ENCODE assay signal across 23 cellular contexts in genomic region chr6:166355552-166355951, GRCh38. TPM values are rescaled to one million over a fixed set of nuclear protein-coding genes. Genes with fewer than 3 reads are reported as not detected.
"Had no signal": no experiment of that assay in that cellular context is flagged by ENCODE, and none has a peak within 500 bp of the region (broad histone marks: within the 10 kb centered on the region; RNA-seq: fewer than 3 reads in every experiment).

No MANE protein-coding gene starts in this region.

- H3K4me3 ChIP-seq: esophagus muscularis mucosa, gastroesophageal sphincter, left ventricle myocardium inferior, lower lobe of right lung, psoas muscle, spleen, testis, tibial nerve had no signal

- H3K27me3 ChIP-seq: spleen, testis, tibial nerve had no signal

- DNase-seq: effector memory CD8-positive, alpha-beta T cell; kidney; left cardiac atrium; left ventricle myocardium inferior; lower lobe of right lung; psoas muscle; retina; spleen; stimulated activated CD4-positive, alpha-beta T cell treated with anti-CD3 and anti-CD28 coated beads, Interleukin-2, amount 100 ng/mL, for 24 hours; stimulated activated CD4-positive, alpha-beta T cell treated with anti-CD3 and anti-CD28 coated beads, Interleukin-4, amount 100 ng/mL, for 4 hours; stimulated activated naive B cell treated with anti-CD40 and anti-IgM and Interleukin-4, amounts not matched to agents 10 μg/mL and 1 μg/mL and 100 μg/mL, for 72 hours; stimulated activated naive CD8-positive, alpha-beta T cell treated with anti-CD3 and anti-CD28 coated beads, Interleukin-15, amount 100 ng/mL, for 72 hours; testis had no signal

- H3K9me3 Mint-ChIP-seq: dendritic cell treated with granulocyte-macrophage colony-stimulating factor and Interleukin-4, amounts not matched to agents 40 ng/mL and 50 ng/mL, for 4 days; effector memory CD8-positive, alpha-beta T cell; natural killer cell treated with Interleukin-12 subunit alpha and Interleukin-12 subunit beta and Interleukin-15 and Interleukin-18, amount 100 ng/mL, for 72 hours had no signal

- ATAC-seq: effector memory CD8-positive, alpha-beta T cell; gastroesophageal sphincter; left cardiac atrium; lower lobe of right lung; natural killer cell treated with Interleukin-12 subunit alpha and Interleukin-12 subunit beta and Interleukin-15 and Interleukin-18, amount 100 ng/mL, for 72 hours; psoas muscle; sciatic nerve; stimulated activated naive B cell treated with anti-CD40 and anti-IgM and Interleukin-4, amounts not matched to agents 10 μg/mL and 1 μg/mL and 100 μg/mL, for 72 hours; stimulated activated naive CD8-positive, alpha-beta T cell treated with anti-CD3 and anti-CD28 coated beads, Interleukin-15, amount 100 ng/mL, for 72 hours had no signal

- H3K27ac Mint-ChIP-seq: dendritic cell treated with granulocyte-macrophage colony-stimulating factor and Interleukin-4, amounts not matched to agents 40 ng/mL and 50 ng/mL, for 4 days; effector memory CD8-positive, alpha-beta T cell; memory B cell; mesothelial cell of epicardium; natural killer cell treated with Interleukin-12 subunit alpha and Interleukin-12 subunit beta and Interleukin-15 and Interleukin-18, amount 100 ng/mL, for 72 hours; stimulated activated naive B cell treated with anti-CD40 and anti-IgM and Interleukin-4, amounts not matched to agents 10 μg/mL and 1 μg/mL and 100 μg/mL, for 72 hours; stimulated activated naive CD8-positive, alpha-beta T cell treated with anti-CD3 and anti-CD28 coated beads, Interleukin-15, amount 100 ng/mL, for 72 hours had no signal

- H3K36me3 ChIP-seq: esophagus muscularis mucosa, gastroesophageal sphincter, left ventricle myocardium inferior, lower lobe of right lung, spleen, tibial nerve had no signal

- H3K27me3 Mint-ChIP-seq: dendritic cell treated with granulocyte-macrophage colony-stimulating factor and Interleukin-4, amounts not matched to agents 40 ng/mL and 50 ng/mL, for 4 days had no signal

- H3K27ac ChIP-seq: epithelial cell of prostate, esophagus muscularis mucosa, gastroesophageal sphincter, left ventricle myocardium inferior, lower lobe of right lung, psoas muscle, spleen, testis, tibial nerve had no signal

- H3K4me1 ChIP-seq: lower lobe of right lung, testis had no signal

- H3K9me3 ChIP-seq: gastroesophageal sphincter, left ventricle myocardium inferior, lower lobe of right lung, psoas muscle, testis had no signal

- FAIRE-seq: colon, kidney had no signal

- H3K4me1 Mint-ChIP-seq: stimulated activated naive CD8-positive, alpha-beta T cell treated with anti-CD3 and anti-CD28 coated beads, Interleukin-15, amount 100 ng/mL, for 72 hours had no signal

- H3K36me3 Mint-ChIP-seq: memory B cell had no signal

- H3K4me3 Mint-ChIP-seq: dendritic cell treated with granulocyte-macrophage colony-stimulating factor and Interleukin-4, amounts not matched to agents 40 ng/mL and 50 ng/mL, for 4 days; effector memory CD8-positive, alpha-beta T cell; memory B cell; mesothelial cell of epicardium; natural killer cell treated with Interleukin-12 subunit alpha and Interleukin-12 subunit beta and Interleukin-15 and Interleukin-18, amount 100 ng/mL, for 72 hours; stimulated activated naive B cell treated with anti-CD40 and anti-IgM and Interleukin-4, amounts not matched to agents 10 μg/mL and 1 μg/mL and 100 μg/mL, for 72 hours; stimulated activated naive CD8-positive, alpha-beta T cell treated with anti-CD3 and anti-CD28 coated beads, Interleukin-15, amount 100 ng/mL, for 72 hours had no signal

RNA-seq across cellular contexts. Expression of gene PRR18, which starts 47.4 kb away (rescaled TPM):
- total RNA-seq: gastroesophageal sphincter; left ventricle myocardium inferior; natural killer cell treated with Interleukin-12 subunit alpha and Interleukin-12 subunit beta and Interleukin-15 and Interleukin-18, amount 100 ng/mL, for 72 hours; psoas muscle; sciatic nerve had no signal
